ENCODE assay signal across 8 cellular contexts in the genomic region with DNA sequence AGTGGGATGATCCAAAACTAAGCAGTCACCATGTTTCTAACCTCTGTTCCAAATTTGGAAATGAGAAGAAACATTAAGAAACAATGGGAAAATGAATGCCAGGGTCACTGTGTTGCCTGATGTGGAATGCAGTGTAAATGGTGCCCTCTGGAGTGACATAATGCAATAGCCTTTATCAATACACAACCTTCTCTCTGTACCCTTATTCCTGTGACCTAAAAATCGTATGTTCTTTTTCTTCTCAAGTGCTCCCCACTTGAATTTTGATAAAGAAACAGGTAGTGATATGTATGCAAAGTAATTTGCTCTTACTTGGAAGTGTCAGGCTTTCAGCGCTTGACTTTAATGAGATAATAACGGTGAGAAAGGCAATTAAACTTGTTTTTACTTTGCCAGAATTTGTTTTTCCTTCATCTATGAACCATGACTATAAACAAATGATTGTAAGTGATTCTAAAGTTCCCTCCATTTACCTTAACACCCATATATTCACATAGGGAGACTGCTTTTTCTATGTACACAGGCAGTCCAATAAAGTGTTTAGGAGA.
A peak's percentile ranks its signal among the peaks of the same experiment; 100 is the strongest.
DNase-seq lines count a peak whose midpoint lies in the region; ATAC-seq and TF ChIP-seq lines count a peak whose summit lies in the region.

No MANE protein-coding gene starts in this region.

- no peak overlapping the region for H3K27ac ChIP-seq in right lobe of liver

- no peak for TF ChIP-seq POLR2A in right lobe of liver (IDR thresholded peaks at IDR 0.05)

- intact Hi-C loops in CD14-positive monocyte (cut with micrococcal nuclease), result no loop called here
- intact Hi-C loops in right lobe of liver (cut with DNase I), result no loop called here

- H3K9me3 Mint-ChIP-seq in CD14-positive monocyte, result peaks cover 0 to 7% (median 2%) of the 10 kb centered on the region in 7 donors

- H3K4me1 Mint-ChIP-seq in CD14-positive monocyte (peaks cover 5% of the 10 kb centered on the region), T-helper 17 cell (no peaks in the 10 kb centered on the region)

- no peaks in the 10 kb centered on the region for H3K27me3 ChIP-seq in right lobe of liver

- peaks cover 0 to 4% (median 0%) of the 10 kb centered on the region in 4 donors for H3K4me1 ChIP-seq in right lobe of liver

- peak; percentile 4 for TF ChIP-seq CTCF in CD14-positive monocyte (IDR thresholded peaks at IDR 0.05)
- peak; percentile 48 for TF ChIP-seq CTCF in astrocyte of the spinal cord (IDR thresholded peaks at IDR 0.05; ENCODE audit: low read depth, low read length)
- TF ChIP-seq CTCF in right lobe of liver (IDR thresholded peaks at IDR 0.05), result peak; percentile 52 to 73 (median 67)

- WGBS in right lobe of liver (ENCODE audit: insufficient coverage, low coverage, low lambda C conversion rate, missing lambda C conversion rate), result 16% methylated on average over 3 of the region's 3 CpGs

- DNase-seq in CD14-positive monocyte (ENCODE audit: low spot score) (no peak), HuH-7 (ENCODE audit: low spot score) (peak; percentile 65), astrocyte of the spinal cord (ENCODE audit: low read depth, low spot score) (peak; percentile 18), right lobe of liver (no peak), NCI-H524 treated with DMSO at 0.1 percent for 48 hours (lab: John Stamatoyannopoulos, UW) (no peak), T-helper 17 cell (no peak)
- DNase-seq in stimulated activated CD4-positive, alpha-beta T cell treated with anti-CD3 and anti-CD28 coated beads, Interleukin-4, amount 100 ng/mL, for 24 hours, result no peak

- in situ Hi-C loops in astrocyte of the spinal cord (cut with HindIII; ENCODE audit: low sequenced_read_pairs), result no loop called here

- H3K27ac Mint-ChIP-seq in CD14-positive monocyte (no peak overlapping the region), T-helper 17 cell (no peak overlapping the region)

- H3K36me3 Mint-ChIP-seq in CD14-positive monocyte (no peaks in the 10 kb centered on the region), T-helper 17 cell (ENCODE audit: low read depth) (no peaks in the 10 kb centered on the region)

- H3K27me3 Mint-ChIP-seq in CD14-positive monocyte (ENCODE audit: low read depth in 3 of 3) (peaks cover 0 to 3% (median 0%) of the 10 kb centered on the region in 3 donors), T-helper 17 cell (no peaks in the 10 kb centered on the region)

- peak; percentile 93 to 98 (median 94) for ATAC-seq in right lobe of liver
- no peak for ATAC-seq in GM21576 (IDR thresholded peaks at IDR 0.05; ENCODE audit: unreplicated experiment)
- no peak for ATAC-seq in T-helper 17 cell

- no peaks in the 10 kb centered on the region for H3K9me3 ChIP-seq in right lobe of liver
- H3K9me3 ChIP-seq in T-helper 17 cell (ENCODE audit: control insufficient read depth, low read length, poor library complexity, severe bottlenecking), result no peaks in the 10 kb centered on the region

- H3K4me3 Mint-ChIP-seq in CD14-positive monocyte (no peak overlapping the region), T-helper 17 cell (no peak overlapping the region)

- no peak overlapping the region for H3K4me3 ChIP-seq in astrocyte of the spinal cord (ENCODE audit: low read depth, low read length)
- H3K4me3 ChIP-seq in right lobe of liver, result no peak overlapping the region

- no peaks in the 10 kb centered on the region for H3K36me3 ChIP-seq in right lobe of liver

Comparison
In these comparisons a context has a peak if more than half of its experiments do, and no peak if none do; other contexts are left out.
1. DNase-seq: peak in HuH-7 (single experiment) and astrocyte of the spinal cord (single experiment); none in CD14-positive monocyte (single experiment), right lobe of liver (0 of 3), stimulated activated CD4-positive, alpha-beta T cell treated with anti-CD3 and anti-CD28 coated beads, Interleukin-4, amount 100 ng/mL, for 24 hours (single experiment), NCI-H524 treated with DMSO at 0.1 percent for 48 hours (single experiment) and T-helper 17 cell (0 of 3).
2. CTCF ChIP-seq: peak in every context shown above with its lines; median percentile 67 in right lobe of liver; 48 in astrocyte of the spinal cord; 4 in CD14-positive monocyte.
3. ATAC-seq: peak in right lobe of liver (4 of 4); none in GM21576 (single experiment) and T-helper 17 cell (single experiment).